8 cellular contexts compared by ENCODE assay signal in the genomic region with DNA sequence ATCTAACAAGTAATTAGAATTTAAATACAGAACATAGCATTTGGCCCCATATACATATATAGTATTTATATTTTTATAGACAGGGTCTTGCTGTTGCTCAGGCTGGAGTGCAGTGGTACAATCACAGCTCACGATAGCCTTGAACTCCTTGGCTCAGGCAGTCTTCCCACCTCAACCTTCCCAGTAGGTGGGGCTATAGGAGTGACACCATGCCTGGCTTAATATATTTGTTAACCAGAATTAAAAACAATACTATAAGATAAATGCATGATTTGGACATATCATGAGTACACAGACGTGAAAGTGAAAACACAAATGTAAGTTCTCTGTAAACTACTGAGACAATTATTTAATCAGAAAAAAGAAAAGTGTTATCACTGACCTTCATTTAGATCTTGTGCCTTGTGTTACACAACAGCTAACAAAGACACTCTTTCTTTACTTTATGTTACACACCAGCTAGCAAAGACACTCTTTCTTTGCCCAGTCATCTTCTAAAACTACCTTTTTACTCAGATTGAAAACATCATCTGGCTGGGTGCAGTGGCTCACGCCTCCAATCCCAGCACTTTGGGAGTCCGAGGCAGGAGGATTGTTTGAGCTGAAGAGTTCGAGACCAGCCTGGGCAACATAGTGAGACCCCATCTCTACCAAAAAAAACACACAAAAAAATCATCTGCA. TPM values are rescaled to one million over a fixed set of nuclear protein-coding genes. Genes with fewer than 3 reads are reported as not detected.
A peak's percentile ranks its signal among the peaks of the same experiment; 100 is the strongest.
DNase-seq lines count a peak whose midpoint lies in the region; ATAC-seq and TF ChIP-seq lines count a peak whose summit lies in the region.

No MANE protein-coding gene starts in this region.

- ATAC-seq in effector memory CD8-positive, alpha-beta T cell (replicated peaks): peak; percentile 26

- H3K9me3 Mint-ChIP-seq in effector memory CD8-positive, alpha-beta T cell: no peaks in the 10 kb centered on the region
- no peaks in the 10 kb centered on the region for H3K9me3 Mint-ChIP-seq in mesothelial cell of epicardium
- no peaks in the 10 kb centered on the region for H3K9me3 Mint-ChIP-seq in activated T-cell treated with anti-CD3 and anti-CD28 coated beads, Interleukin-2, amount 50 U/mL, for 24 hours

- H3K27ac Mint-ChIP-seq in effector memory CD8-positive, alpha-beta T cell: no peak overlapping the region
- no peak overlapping the region for H3K27ac Mint-ChIP-seq in mesothelial cell of epicardium
- H3K27ac Mint-ChIP-seq in activated T-cell treated with anti-CD3 and anti-CD28 coated beads, Interleukin-2, amount 50 U/mL, for 24 hours: no peak overlapping the region

- DNase-seq in NCI-H82 (lab: John Stamatoyannopoulos, UW): peak; percentile 10
- DNase-seq in NCI-H82 treated with DMSO at 0.1 percent for 48 hours (lab: John Stamatoyannopoulos, UW; ENCODE audit: unreplicated experiment): no peak
- peak; percentile 26 for DNase-seq in NCI-H1105 treated with DMSO at 0.1 percent for 48 hours (lab: John Stamatoyannopoulos, UW)
- DNase-seq in effector memory CD8-positive, alpha-beta T cell: peak in 1 of 3 experiments; percentile 33
- peak; percentile 44 for DNase-seq in pons (ENCODE audit: low spot score)
- DNase-seq in mesothelial cell of epicardium (ENCODE audit: low spot score in 2 of 2, unreplicated experiment in 2 of 2): no peak
- no peak for DNase-seq in GM03348 (ENCODE audit: low spot score)
- no peak for DNase-seq in activated T-cell treated with anti-CD3 and anti-CD28 coated beads, Interleukin-2, amount 50 U/mL, for 24 hours

- TF ChIP-seq CTCF in mesothelial cell of epicardium (IDR thresholded peaks at IDR 0.05; ENCODE audit: unreplicated experiment): no peak

- H3K4me1 Mint-ChIP-seq in effector memory CD8-positive, alpha-beta T cell (ENCODE audit: low read depth in 2 of 2): peaks cover 0 to 5% of the 10 kb centered on the region in 2 donors
- H3K4me1 Mint-ChIP-seq in mesothelial cell of epicardium: no peaks in the 10 kb centered on the region
- H3K4me1 Mint-ChIP-seq in activated T-cell treated with anti-CD3 and anti-CD28 coated beads, Interleukin-2, amount 50 U/mL, for 24 hours (ENCODE audit: low read depth): peaks cover 6% of the 10 kb centered on the region

- H3K36me3 Mint-ChIP-seq in effector memory CD8-positive, alpha-beta T cell (ENCODE audit: insufficient read depth): peaks cover 60% of the 10 kb centered on the region
- peaks cover 34% of the 10 kb centered on the region for H3K36me3 Mint-ChIP-seq in mesothelial cell of epicardium
- H3K36me3 Mint-ChIP-seq in activated T-cell treated with anti-CD3 and anti-CD28 coated beads, Interleukin-2, amount 50 U/mL, for 24 hours (ENCODE audit: low read depth): peaks cover 91% of the 10 kb centered on the region

- no peak overlapping the region for H3K4me3 Mint-ChIP-seq in effector memory CD8-positive, alpha-beta T cell
- no peak overlapping the region for H3K4me3 Mint-ChIP-seq in mesothelial cell of epicardium
- no peak overlapping the region for H3K4me3 Mint-ChIP-seq in activated T-cell treated with anti-CD3 and anti-CD28 coated beads, Interleukin-2, amount 50 U/mL, for 24 hours

- no peaks in the 10 kb centered on the region for H3K27me3 Mint-ChIP-seq in effector memory CD8-positive, alpha-beta T cell
- H3K27me3 Mint-ChIP-seq in mesothelial cell of epicardium (ENCODE audit: low read depth): no peaks in the 10 kb centered on the region
- no peaks in the 10 kb centered on the region for H3K27me3 Mint-ChIP-seq in activated T-cell treated with anti-CD3 and anti-CD28 coated beads, Interleukin-2, amount 50 U/mL, for 24 hours

RNA-seq across cellular contexts. Expression of gene CARS2, which starts 22.6 kb away (rescaled TPM):
- 84.4 to 89.1 TPM (median 87.6 TPM) in 3 replicates for total RNA-seq in mesothelial cell of epicardium

RNA-seq across cellular contexts. Expression of gene ING1, which starts 30.2 kb away (rescaled TPM):
- total RNA-seq in mesothelial cell of epicardium: 19.1 to 21.0 TPM (median 19.2 TPM) in 3 replicates

Comparison
In these comparisons a context has a peak if more than half of its experiments do, and no peak if none do; other contexts are left out.
1. DNase-seq: peak in NCI-H82 (single experiment), NCI-H1105 treated with DMSO at 0.1 percent for 48 hours (single experiment) and pons (single experiment); none in NCI-H82 treated with DMSO at 0.1 percent for 48 hours (single experiment), mesothelial cell of epicardium (0 of 2), GM03348 (single experiment) and activated T-cell treated with anti-CD3 and anti-CD28 coated beads, Interleukin-2, amount 50 U/mL, for 24 hours (single experiment).